18 cellular contexts compared by ENCODE assay signal in genomic region chrX:32868524-32868895, GRCh38.
DNase-seq lines count a peak whose midpoint lies in the region; ATAC-seq, FAIRE-seq and TF ChIP-seq lines count a peak whose summit lies in the region.
"Had no signal": no experiment of that assay in that cellular context is flagged by ENCODE, and none has a peak within 500 bp of the region (broad histone marks: within the 10 kb centered on the region; RNA-seq: fewer than 3 reads in every experiment).

No MANE protein-coding gene starts in this region.

- H4K8ac ChIP-seq in neuronal stem cell (ENCODE audit: low read depth, low read length), result no peak overlapping the region

- no peak for TF ChIP-seq POLR2A in HepG2 (IDR thresholded peaks at IDR 0.05; ENCODE audit: insufficient read depth in 1 of 2, low read depth in 2 of 2, low read length in 2 of 2)

- H3K79me1 ChIP-seq in neuronal stem cell (ENCODE audit: low read depth, low read length), result no peaks in the 10 kb centered on the region

- no peaks in the 10 kb centered on the region for H3K79me2 ChIP-seq in HepG2 (ENCODE audit: insufficient read depth, low read length)

- H3K9ac ChIP-seq in HepG2 (ENCODE audit: insufficient read depth, low read depth, low read length), result no peak overlapping the region
- H3K9ac ChIP-seq in neuronal stem cell (ENCODE audit: low read depth, low read length, poor library complexity), result peak overlapping the region; percentile 3
- H3K9ac ChIP-seq: BLaER1, GM23248 had no signal

- in situ Hi-C loops in HepG2 (cut with HindIII; ENCODE audit: extremely low pct_ligation_motif_present, low pct_unique_long_range_greater_than_20kb), result no loop called here

- H2AFZ ChIP-seq in HepG2 (ENCODE audit: low read length) (no peak overlapping the region), neuronal stem cell (ENCODE audit: low read length) (no peak overlapping the region)
- H2AFZ ChIP-seq: GM23248 had no signal

- FAIRE-seq in HepG2 (lab: Jason Lieb, UNC), result no peak
- FAIRE-seq: D721Med, GM12892, GM18507 had no signal

- DNase-seq in ELF-1 (ENCODE audit: low read depth, low spot score) (peak; percentile 56), HepG2 (ENCODE audit: low spot score) (no peak), neuronal stem cell (ENCODE audit: low spot score) (no peak), aorta (no peak), NCI-H2029 treated with DMSO at 0.1 percent for 48 hours (lab: John Stamatoyannopoulos, UW) (no peak), NCI-H446 (lab: John Stamatoyannopoulos, UW) (no peak), NCI-H1105 treated with DMSO at 0.1 percent for 48 hours (lab: John Stamatoyannopoulos, UW) (no peak)
- DNase-seq: 8988T; CD8-positive, alpha-beta T cell; COR-L47; GDM1; GM23248; IMR-90 had no signal

- no peak overlapping the region for H2BK12ac ChIP-seq in neuronal stem cell (ENCODE audit: low read length)

- H3K27me3 ChIP-seq in HepG2 (ENCODE audit: control insufficient read depth in 1 of 2, insufficient read depth in 2 of 2, low read length in 2 of 2), result no peaks in the 10 kb centered on the region
- H3K27me3 ChIP-seq in neuronal stem cell (ENCODE audit: control insufficient read depth in 3 of 3, insufficient read depth in 3 of 3, low read depth in 1 of 3, low read length in 3 of 3), result no peaks in the 10 kb centered on the region
- H3K27me3 ChIP-seq in aorta (ENCODE audit: control insufficient read depth in 1 of 2, insufficient read depth in 2 of 2, low read length in 1 of 2), result no peaks in the 10 kb centered on the region

- H3K36me3 ChIP-seq in HepG2 (replicated peaks in 1 of 2; ENCODE audit: control insufficient read depth in 1 of 2, insufficient read depth in 2 of 2, low read length in 2 of 2), result no peaks in the 10 kb centered on the region
- H3K36me3 ChIP-seq in neuronal stem cell (replicated peaks in 1 of 2; ENCODE audit: control insufficient read depth in 2 of 2, insufficient read depth in 2 of 2, low read length in 2 of 2), result no peaks in the 10 kb centered on the region
- H3K36me3 ChIP-seq in aorta (ENCODE audit: control insufficient read depth in 1 of 2, insufficient read depth in 2 of 2, low read length in 1 of 2), result no peaks in the 10 kb centered on the region
- H3K36me3 ChIP-seq: BLaER1, HAP-1 had no signal

- no peak overlapping the region for H3K27ac ChIP-seq in HepG2 (ENCODE audit: extremely low read length, insufficient read depth, low read length)
- H3K27ac ChIP-seq in neuronal stem cell (replicated peaks; ENCODE audit: low read length), result no peak overlapping the region
- no peak overlapping the region for H3K27ac ChIP-seq in aorta (ENCODE audit: low read depth in 1 of 2, low read length in 2 of 2)
- H3K27ac ChIP-seq: BLaER1, GM23248 had no signal

- intact Hi-C loops in HepG2 (cut with micrococcal nuclease; ENCODE audit: unreplicated experiment), result no loop called here
- intact Hi-C loops in aorta (cut with DNase I), result no loop called here

- H3K18ac ChIP-seq in neuronal stem cell (ENCODE audit: low read length), result no peak overlapping the region

- no peak overlapping the region for H2BK15ac ChIP-seq in neuronal stem cell (ENCODE audit: low read length)

- H4K20me1 ChIP-seq in HepG2 (ENCODE audit: insufficient read depth, low read length), result no peaks in the 10 kb centered on the region

- H3K9me3 ChIP-seq in HepG2 (ENCODE audit: low read length) (no peaks in the 10 kb centered on the region), neuronal stem cell (replicated peaks in 1 of 2; ENCODE audit: control insufficient read depth in 2 of 2, insufficient read depth in 1 of 2, low read depth in 1 of 2, low read length in 2 of 2) (no peaks in the 10 kb centered on the region), aorta (ENCODE audit: control insufficient read depth, low read length) (no peaks in the 10 kb centered on the region)
- H3K9me3 ChIP-seq: BLaER1, HAP-1 had no signal

- no CpG with 5 or more reads among the region's 6 CpGs for WGBS in HepG2 (ENCODE audit: low lambda C conversion rate)
- no CpG with 5 or more reads among the region's 6 CpGs for WGBS in neuronal stem cell (ENCODE audit: extremely low coverage in 2 of 2, insufficient read length in 2 of 2, insufficient replicate concordance in 1 of 2), 2 donors
- WGBS in aorta, 2 donors, result 76 to 85% methylated on average over 6 of the region's 6 CpGs

- no peak overlapping the region for H2BK120ac ChIP-seq in neuronal stem cell (ENCODE audit: low read depth, low read length)

- no peak overlapping the region for H2BK5ac ChIP-seq in neuronal stem cell (ENCODE audit: low read length)

- POLR2A ChIA-PET in HepG2 (lab: Yijun Ruan, JAX), result no interaction called here

- no peak for TF ChIP-seq CTCF in HepG2 (CRISPR knock-in tag; IDR thresholded peaks at IDR 0.05)

- H3K4me3 ChIP-seq in HepG2 (replicated peaks in 1 of 3; ENCODE audit: insufficient read depth in 1 of 3, low read depth in 2 of 3, low read length in 3 of 3) (no peak overlapping the region), neuronal stem cell (ENCODE audit: low read length in 2 of 2) (no peak overlapping the region), aorta (ENCODE audit: low read length in 2 of 2) (no peak overlapping the region)
- H3K4me3 ChIP-seq: BLaER1, GM23248, HAP-1 had no signal

- TF ChIP-seq EP300 in HepG2 (IDR thresholded peaks at IDR 0.05; ENCODE audit: low read depth in 2 of 2, low read length in 2 of 2), result no peak
- no peak for TF ChIP-seq EP300 in HepG2 (CRISPR knock-in tag; IDR thresholded peaks at IDR 0.05; ENCODE audit: borderline replicate concordance)

- no peak overlapping the region for H3K14ac ChIP-seq in neuronal stem cell (ENCODE audit: low read length)

- no peak overlapping the region for H3K23ac ChIP-seq in neuronal stem cell (ENCODE audit: low read depth, low read length, poor library complexity)

- H2AK5ac ChIP-seq in neuronal stem cell (ENCODE audit: low read depth, low read length), result no peak overlapping the region

- ATAC-seq in HepG2 (peak; percentile 83), aorta (ENCODE audit: low FRiP score) (peak; percentile 15)
- ATAC-seq: CD8-positive, alpha-beta T cell had no signal

- TF ChIP-seq RAD21 in HepG2 (CRISPR knock-in tag; IDR thresholded peaks at IDR 0.05), result no peak

- BruUV-seq in HepG2 (replicated peaks; lab: Mats Ljungman, UMichigan), result no TSS peak

- H3K4ac ChIP-seq in neuronal stem cell (ENCODE audit: low read length), result no peak overlapping the region

- CTCF ChIA-PET in HepG2 (lab: Yijun Ruan, JAX; ENCODE audit: low intra/inter-chr PET ratio, low total read pairs), result no interaction called here

- H3K4me1 ChIP-seq in HepG2 (ENCODE audit: insufficient read depth, low read length), result no peaks in the 10 kb centered on the region
- H3K4me1 ChIP-seq in neuronal stem cell (ENCODE audit: control insufficient read depth in 2 of 2, insufficient read depth in 1 of 2, low read depth in 1 of 2, low read length in 2 of 2), result no peaks in the 10 kb centered on the region
- H3K4me1 ChIP-seq in aorta (ENCODE audit: control insufficient read depth in 1 of 2, insufficient read depth in 2 of 2, low read length in 2 of 2), result no peaks in the 10 kb centered on the region
- H3K4me1 ChIP-seq: BLaER1, HAP-1 had no signal

- H3K4me2 ChIP-seq in HepG2 (ENCODE audit: low read depth, low read length) (no peak overlapping the region), neuronal stem cell (ENCODE audit: insufficient read depth, low read length, poor library complexity, severe bottlenecking) (no peak overlapping the region)
- H3K4me2 ChIP-seq: BLaER1 had no signal

- no peak overlapping the region for H4K91ac ChIP-seq in neuronal stem cell (ENCODE audit: low read depth, low read length, poor library complexity)

TF ChIP-seq in HepG2, 621 proteins besides CTCF, POLR2A, EP300 and RAD21:
- TF ChIP-seq MYC (CRISPR knock-in tag; IDR thresholded peaks at IDR 0.05; ENCODE audit: borderline replicate concordance) (no peak), ZNF614 (CRISPR knock-in tag; IDR thresholded peaks at IDR 0.05; ENCODE audit: borderline replicate concordance) (no peak), EEA1 (CRISPR knock-in tag; IDR thresholded peaks at IDR 0.05; ENCODE audit: borderline replicate concordance) (no peak), RXRA (CRISPR knock-in tag; IDR thresholded peaks at IDR 0.05) (no peak), ZBTB37 (CRISPR knock-in tag; IDR thresholded peaks at IDR 0.05) (no peak), REXO4 (CRISPR knock-in tag; IDR thresholded peaks at IDR 0.05; ENCODE audit: borderline replicate concordance) (no peak), ZFP36L2 (CRISPR knock-in tag; IDR thresholded peaks at IDR 0.05) (no peak), ZMAT3 (CRISPR knock-in tag; conservative IDR thresholded peaks at IDR 0.05) (no peak), NR3C1 (CRISPR knock-in tag; IDR thresholded peaks at IDR 0.05) (no peak), SRY (CRISPR knock-in tag; IDR thresholded peaks at IDR 0.05) (no peak), ZNF20 (CRISPR knock-in tag; IDR thresholded peaks at IDR 0.05) (no peak), ZNF17 (CRISPR knock-in tag; IDR thresholded peaks at IDR 0.05) (no peak), CREB1 (IDR thresholded peaks at IDR 0.05) (no peak), CREB1 (CRISPR knock-in tag; IDR thresholded peaks at IDR 0.05) (no peak), SALL1 (CRISPR knock-in tag; IDR thresholded peaks at IDR 0.05) (no peak), MXI1 (IDR thresholded peaks at IDR 0.05; ENCODE audit: borderline replicate concordance, low read depth, low read length) (no peak), ZNF557 (CRISPR knock-in tag; IDR thresholded peaks at IDR 0.05) (no peak), ZNF468 (CRISPR knock-in tag; IDR thresholded peaks at IDR 0.05) (no peak), ZNF552 (CRISPR knock-in tag; IDR thresholded peaks at IDR 0.05; ENCODE audit: borderline replicate concordance) (no peak)
